ENCODE assay signal across 11 cellular contexts in genomic region chr22:22578702-22579424, GRCh38. TPM values are rescaled to one million over a fixed set of nuclear protein-coding genes. Genes with fewer than 3 reads are reported as not detected.
A peak's percentile ranks its signal among the peaks of the same experiment; 100 is the strongest.
DNase-seq lines count a peak whose midpoint lies in the region; ATAC-seq and TF ChIP-seq lines count a peak whose summit lies in the region.
"Had no signal": no experiment of that assay in that cellular context is flagged by ENCODE, and none has a peak within 500 bp of the region (broad histone marks: within the 10 kb centered on the region; RNA-seq: fewer than 3 reads in every experiment).

No MANE protein-coding gene starts in this region.

- CTCF ChIA-PET in activated B cell treated with CpG ODN at 0.5 μM for 24 hours (lab: Charles Lee): interaction anchor here (1.4 kb wide), 1 partner anchor 131 kb away, joined by 3 read pairs; no protein-coding TSS in a partner anchor
- CTCF ChIA-PET in CD8-positive, alpha-beta memory T cell (lab: Charles Lee): interaction anchor here (1.0 kb wide), 1 partner anchor 11 kb away, joined by 3 read pairs; no protein-coding TSS in a partner anchor

- H3K4me3 ChIP-seq in ACC112 (ENCODE audit: low read depth, low read length): peak overlapping the region; percentile 47; the same call in 1 of the 2 replicates
- no peak overlapping the region for H3K4me3 ChIP-seq in CD8-positive, alpha-beta memory T cell (ENCODE audit: low read length)
- H3K4me3 ChIP-seq: thyroid gland had no signal

- no peaks in the 10 kb centered on the region for H3K9me3 ChIP-seq in CD8-positive, alpha-beta memory T cell (ENCODE audit: low read length)
- H3K9me3 ChIP-seq: thyroid gland had no signal

- H3K27ac ChIP-seq in ACC112 (ENCODE audit: low read depth, low read length): no peak overlapping the region
- H3K27ac ChIP-seq in CD8-positive, alpha-beta memory T cell (ENCODE audit: low read depth, low read length): no peak overlapping the region
- H3K27ac ChIP-seq: thyroid gland had no signal

- H3K27me3 ChIP-seq in ACC112 (ENCODE audit: insufficient read depth, low read length): peaks cover 9% of the 10 kb centered on the region; the same call in 1 of the 2 replicates
- H3K27me3 ChIP-seq in CD8-positive, alpha-beta memory T cell (ENCODE audit: insufficient read depth, low read length, poor library complexity, severe bottlenecking): peaks cover 8% of the 10 kb centered on the region
- H3K27me3 ChIP-seq: thyroid gland had no signal

- TF ChIP-seq CTCF in HFFc6 (IDR thresholded peaks at IDR 0.05) (no peak), activated B cell treated with CpG ODN at 0.5 μM for 24 hours (IDR thresholded peaks at IDR 0.05) (no peak)

- H3K27ac Mint-ChIP-seq in HFFc6 (no peak overlapping the region), activated B cell treated with CpG ODN at 0.5 μM for 24 hours (no peak overlapping the region)
- peak overlapping the region in 1 of 8 donors; percentile 10 for H3K27ac Mint-ChIP-seq in CD8-positive, alpha-beta memory T cell

- H3K36me3 ChIP-seq in ACC112 (ENCODE audit: insufficient read depth, low read length): no peaks in the 10 kb centered on the region
- H3K36me3 ChIP-seq in CD8-positive, alpha-beta memory T cell (ENCODE audit: insufficient read depth, low read length): no peaks in the 10 kb centered on the region
- H3K36me3 ChIP-seq: thyroid gland had no signal

- peak; percentile 65 for ATAC-seq in activated B cell treated with CpG ODN at 0.5 μM for 24 hours (ENCODE audit: low read depth)
- no peak for ATAC-seq in HG03460 (IDR thresholded peaks at IDR 0.05; ENCODE audit: unreplicated experiment)
- ATAC-seq in HG02798 (IDR thresholded peaks at IDR 0.05; ENCODE audit: poor library complexity, unreplicated experiment): no peak

- H3K4me3 Mint-ChIP-seq in HFFc6 (no peak overlapping the region), activated B cell treated with CpG ODN at 0.5 μM for 24 hours (no peak overlapping the region)
- H3K4me3 Mint-ChIP-seq in CD8-positive, alpha-beta memory T cell: no peak overlapping the region

- H3K9me3 Mint-ChIP-seq in HFFc6 (no peaks in the 10 kb centered on the region), activated B cell treated with CpG ODN at 0.5 μM for 24 hours (no peaks in the 10 kb centered on the region)
- no peaks in the 10 kb centered on the region for H3K9me3 Mint-ChIP-seq in CD8-positive, alpha-beta memory T cell

- no peaks in the 10 kb centered on the region for H3K36me3 Mint-ChIP-seq in HFFc6 (ENCODE audit: low read depth)
- H3K36me3 Mint-ChIP-seq in activated B cell treated with CpG ODN at 0.5 μM for 24 hours (ENCODE audit: low read depth): no peaks in the 10 kb centered on the region
- H3K36me3 Mint-ChIP-seq in CD8-positive, alpha-beta memory T cell: no peaks in the 10 kb centered on the region

- peaks cover 18% of the 10 kb centered on the region for H3K27me3 Mint-ChIP-seq in HFFc6 (ENCODE audit: insufficient read depth)
- peaks cover 2% of the 10 kb centered on the region for H3K27me3 Mint-ChIP-seq in activated B cell treated with CpG ODN at 0.5 μM for 24 hours
- peaks cover 5 to 25% of the 10 kb centered on the region in 2 donors for H3K27me3 Mint-ChIP-seq in CD8-positive, alpha-beta memory T cell

- peak; percentile 5 for DNase-seq in HFFc6
- DNase-seq in activated B cell treated with CpG ODN at 0.5 μM for 24 hours: no peak
- peak; percentile 53 for DNase-seq in hepatic stellate cell (ENCODE audit: low spot score)
- DNase-seq in CD8-positive, alpha-beta memory T cell: no peak
- DNase-seq in activated CD4-positive, CD25-positive, alpha-beta regulatory T cell treated with anti-CD3 and anti-CD28 coated beads, Interleukin-2, amount 50 U/mL, for 72 hours: no peak
- DNase-seq: NCI-H187 treated with DMSO at 0.1 percent for 48 hours, thyroid gland had no signal

- intact Hi-C loops in activated B cell treated with CpG ODN at 0.5 μM for 24 hours (cut with micrococcal nuclease): no loop called here

- no peak overlapping the region for H2AFZ ChIP-seq in ACC112 (ENCODE audit: low read length, unreplicated experiment)

- POLR2A ChIA-PET in activated B cell treated with CpG ODN at 0.5 μM for 24 hours (lab: Charles Lee): interaction anchor here (1.2 kb wide), 1 partner anchor 20 kb away, joined by 3 read pairs; the partner anchor contains the start of gene PRAME
- POLR2A ChIA-PET in CD8-positive, alpha-beta memory T cell (lab: Charles Lee): no interaction called here

- H3K79me2 ChIP-seq in ACC112 (ENCODE audit: control insufficient read depth, insufficient read depth, low read length, unreplicated experiment): no peaks in the 10 kb centered on the region

- peaks cover 11% of the 10 kb centered on the region for H3K4me1 ChIP-seq in ACC112 (ENCODE audit: control insufficient read depth, insufficient read depth, low read length, unreplicated experiment)
- H3K4me1 ChIP-seq in CD8-positive, alpha-beta memory T cell (ENCODE audit: insufficient read depth, low read length): no peaks in the 10 kb centered on the region
- H3K4me1 ChIP-seq: thyroid gland had no signal

- H3K4me1 Mint-ChIP-seq in HFFc6 (ENCODE audit: low read depth) (no peaks in the 10 kb centered on the region), activated B cell treated with CpG ODN at 0.5 μM for 24 hours (peaks cover 12% of the 10 kb centered on the region)
- no peaks in the 10 kb centered on the region for H3K4me1 Mint-ChIP-seq in CD8-positive, alpha-beta memory T cell

RNA-seq across cellular contexts. Expression of gene PRAME, which starts 19.8 kb away (rescaled TPM):
- not detected for total RNA-seq in HFFc6 (2021; fragmentation: NEBNext Ultra II Directional; extraction: Animal tissue kit (Norgen Biotek cat#: 25700))
- 0.12 TPM in 1 of 2 replicates, not detected in the other for total RNA-seq in activated B cell treated with CpG ODN at 0.5 μM for 24 hours
- not detected for total RNA-seq in CD8-positive, alpha-beta memory T cell
- polyA plus RNA-seq in CD8-positive, alpha-beta memory T cell: not detected
- total RNA-seq: skeletal muscle tissue had no signal

RNA-seq across cellular contexts. Expression of gene ZNF280A, which starts 58.8 kb away (rescaled TPM):
- under 1 TPM in 1 of 6 experiments, not detected in 5; 0.08 TPM for total RNA-seq in HFFc6 (2021; fragmentation: NEBNext Ultra II Directional; extraction: Animal tissue kit (Norgen Biotek cat#: 25700))
- total RNA-seq in activated B cell treated with CpG ODN at 0.5 μM for 24 hours: not detected in 2 replicates
- not detected for total RNA-seq in CD8-positive, alpha-beta memory T cell
- not detected for polyA plus RNA-seq in CD8-positive, alpha-beta memory T cell
- total RNA-seq: skeletal muscle tissue, thyroid gland had no signal

Comparison
In these comparisons a context has a peak if more than half of its experiments do, and no peak if none do; other contexts are left out.
1. DNase-seq: peak in HFFc6 (single experiment) and hepatic stellate cell (single experiment); none in activated B cell treated with CpG ODN at 0.5 μM for 24 hours (single experiment), CD8-positive, alpha-beta memory T cell (0 of 5) and activated CD4-positive, CD25-positive, alpha-beta regulatory T cell treated with anti-CD3 and anti-CD28 coated beads, Interleukin-2, amount 50 U/mL, for 72 hours (single experiment).